Comparison of ENCODE assay signal across 12 cellular contexts in the genomic region with DNA sequence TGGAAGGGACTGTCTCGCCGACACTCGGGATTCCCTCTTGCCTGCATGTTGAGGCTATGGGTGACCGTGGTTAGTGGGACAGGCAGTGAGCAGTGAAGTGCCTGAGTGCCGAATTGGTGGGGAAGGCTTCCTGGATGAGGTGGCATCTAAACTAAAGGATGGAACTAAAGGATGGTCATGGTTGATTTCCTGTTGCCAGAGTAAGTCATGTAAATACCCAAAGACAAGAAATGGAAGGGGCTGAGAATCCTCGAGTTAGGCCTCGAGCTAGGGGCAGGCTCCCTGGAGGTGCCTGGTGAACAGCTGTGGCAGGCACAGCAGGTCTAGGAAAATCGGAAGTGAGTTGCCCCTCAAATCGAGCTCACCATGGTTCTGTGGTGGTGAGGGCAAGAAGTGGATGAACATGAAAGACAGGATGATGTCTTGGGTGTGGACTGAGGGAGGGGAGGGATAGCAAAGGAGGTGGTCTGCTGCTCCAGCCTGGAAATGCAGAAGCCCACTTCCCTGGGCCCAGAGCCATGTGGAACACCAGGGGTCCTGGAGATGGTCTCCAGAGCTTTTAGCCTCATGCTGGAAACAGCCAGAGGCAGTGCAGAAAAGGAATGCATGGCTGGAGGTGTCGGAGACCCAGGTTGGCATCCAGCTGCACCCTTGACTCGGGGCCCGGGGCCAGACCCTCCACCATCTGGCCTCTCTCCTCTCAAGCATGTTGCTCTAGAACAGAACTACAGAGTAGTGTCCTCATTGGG. TPM values are rescaled to one million over a fixed set of nuclear protein-coding genes. Genes with fewer than 3 reads are reported as not detected.
DNase-seq lines count a peak whose midpoint lies in the region; ATAC-seq, FAIRE-seq and TF ChIP-seq lines count a peak whose summit lies in the region.
"Had no signal": no experiment of that assay in that cellular context is flagged by ENCODE, and none has a peak within 500 bp of the region (broad histone marks: within the 10 kb centered on the region; RNA-seq: fewer than 3 reads in every experiment).

No MANE protein-coding gene starts in this region.

- intact Hi-C loops in left cardiac atrium (cut with DNase I), result no loop called here

- no peak for DNase-seq in cardiac muscle cell (ENCODE audit: low read depth in 1 of 2, low spot score in 1 of 2)
- no peak for DNase-seq in left cardiac atrium
- DNase-seq in central memory CD8-positive, alpha-beta T cell (ENCODE audit: low spot score in 2 of 2), result no peak
- DNase-seq in urothelium cell line (ENCODE audit: low spot score), result no peak
- DNase-seq in stimulated activated CD8-positive, alpha-beta memory T cell treated with anti-CD3 and anti-CD28 coated beads, Interleukin-4, amount 100 ng/mL, for 48 hours, result no peak
- DNase-seq: midbrain had no signal

- no peaks in the 10 kb centered on the region for H4K20me1 ChIP-seq in OCI-LY1 (ENCODE audit: insufficient read depth, low read length)

- H3K36me3 Mint-ChIP-seq in central memory CD8-positive, alpha-beta T cell (ENCODE audit: insufficient read depth), result peaks cover 94% of the 10 kb centered on the region

- peaks cover 31% of the 10 kb centered on the region for H3K4me1 Mint-ChIP-seq in central memory CD8-positive, alpha-beta T cell

- H3K4me3 Mint-ChIP-seq in central memory CD8-positive, alpha-beta T cell, result no peak overlapping the region

- H3K9me2 ChIP-seq in OCI-LY1 (ENCODE audit: low read depth, low read length), result no peaks in the 10 kb centered on the region

- no peaks in the 10 kb centered on the region for H3K27me3 Mint-ChIP-seq in central memory CD8-positive, alpha-beta T cell

- peak; percentile 53 for FAIRE-seq in urothelium cell line (lab: Jason Lieb, UNC)
- FAIRE-seq: G401.6 had no signal

- H3K27me3 ChIP-seq in cardiac muscle cell (no peaks in the 10 kb centered on the region), OCI-LY1 (ENCODE audit: insufficient read depth, low read length) (no peaks in the 10 kb centered on the region)

- no peaks in the 10 kb centered on the region for H3K9me3 ChIP-seq in cardiac muscle cell (ENCODE audit: low read depth)
- H3K9me3 ChIP-seq in OCI-LY1 (ENCODE audit: low read length), result no peaks in the 10 kb centered on the region
- H3K9me3 ChIP-seq: prostate gland had no signal

- no peak overlapping the region for H3K9ac ChIP-seq in OCI-LY1 (ENCODE audit: low read length)

- peak overlapping the region; percentile 89 for H3K27ac Mint-ChIP-seq in central memory CD8-positive, alpha-beta T cell (ENCODE audit: low read depth)

- H3K4me3 ChIP-seq in cardiac muscle cell (no peak overlapping the region), OCI-LY1 (ENCODE audit: low read depth, low read length, poor library complexity, severe bottlenecking) (no peak overlapping the region)
- H3K4me3 ChIP-seq: prostate gland had no signal

- no peak overlapping the region for H2AFZ ChIP-seq in OCI-LY1 (ENCODE audit: low read length)

- no peaks in the 10 kb centered on the region for H3K9me3 Mint-ChIP-seq in central memory CD8-positive, alpha-beta T cell

- no peak overlapping the region for H3K4me2 ChIP-seq in OCI-LY1 (ENCODE audit: low read length)

- H3K27ac ChIP-seq in cardiac muscle cell (peak overlapping the region; percentile 50), OCI-LY1 (ENCODE audit: low read depth, low read length, poor library complexity, severe bottlenecking) (peak overlapping the region; percentile 34)
- H3K27ac ChIP-seq: prostate gland had no signal

- no peak for ATAC-seq in left cardiac atrium
- ATAC-seq in central memory CD8-positive, alpha-beta T cell (replicated peaks; ENCODE audit: extremely low read depth, poor library complexity, severe bottlenecking), result no peak
- no peak for ATAC-seq in GM21619 (IDR thresholded peaks at IDR 0.05; ENCODE audit: unreplicated experiment)
- no peak for ATAC-seq in GM21381 (IDR thresholded peaks at IDR 0.05; ENCODE audit: unreplicated experiment)

- H3K36me3 ChIP-seq in cardiac muscle cell, result peaks cover 7% of the 10 kb centered on the region
- H3K36me3 ChIP-seq in OCI-LY1 (ENCODE audit: insufficient read depth, low read length), result peaks cover 92% of the 10 kb centered on the region

- H3F3A ChIP-seq in OCI-LY1 (ENCODE audit: insufficient read depth, low read length), result no peaks in the 10 kb centered on the region

- H3K4me1 ChIP-seq in cardiac muscle cell (ENCODE audit: low read depth) (peaks cover 12% of the 10 kb centered on the region), OCI-LY1 (ENCODE audit: insufficient read depth, low read length, severe bottlenecking) (peaks cover 6% of the 10 kb centered on the region)
- H3K4me1 ChIP-seq: prostate gland had no signal

- no peaks in the 10 kb centered on the region for H3K79me2 ChIP-seq in OCI-LY1 (ENCODE audit: insufficient read depth, low read length)

- TF ChIP-seq CTCF in cardiac muscle cell (IDR thresholded peaks at IDR 0.05; ENCODE audit: low read depth, low read length) (no peak), OCI-LY1 (IDR thresholded peaks at IDR 0.05; ENCODE audit: low read length) (no peak)

RNA-seq across cellular contexts. Expression of gene CD74, which starts 12.2 kb away (rescaled TPM):
- total RNA-seq in cardiac muscle cell, result 11.7 and 12.6 TPM in 2 replicates
- 16.3 and 23.7 TPM in 2 replicates for polyA plus RNA-seq in cardiac muscle cell
- 100 to 1,000 TPM; 255 to 433 TPM for total RNA-seq in left cardiac atrium
- total RNA-seq: MCF 10A had no signal

RNA-seq across cellular contexts. Expression of gene TCOF1, which starts 43.0 kb away (rescaled TPM):
- total RNA-seq in cardiac muscle cell (29.5 and 46.0 TPM in 2 replicates), left cardiac atrium (10 to 100 TPM; 17.4 to 18.5 TPM)
- 31.4 and 37.7 TPM in 2 replicates for polyA plus RNA-seq in cardiac muscle cell

RNA-seq across cellular contexts. Expression of gene RPS14, which starts 49.0 kb away (rescaled TPM):
- 2,228 and 2,781 TPM in 2 replicates for total RNA-seq in cardiac muscle cell
- polyA plus RNA-seq in cardiac muscle cell, result 1,307 and 1,584 TPM in 2 replicates
- total RNA-seq in left cardiac atrium, result 1,000 to 10,000 TPM; 1,239 to 1,275 TPM

Comparison
In these comparisons a context has a peak if more than half of its experiments do, and no peak if none do; other contexts are left out.
1. RNA of gene CD74, which starts 12.2 kb away (total RNA-seq): 255 to 433 TPM in left cardiac atrium; 11.7 to 12.6 TPM in cardiac muscle cell; every median in the first group is over 10 times any median in the second.